Comparison of ENCODE assay signal across 17 cellular contexts in the genomic region with DNA sequence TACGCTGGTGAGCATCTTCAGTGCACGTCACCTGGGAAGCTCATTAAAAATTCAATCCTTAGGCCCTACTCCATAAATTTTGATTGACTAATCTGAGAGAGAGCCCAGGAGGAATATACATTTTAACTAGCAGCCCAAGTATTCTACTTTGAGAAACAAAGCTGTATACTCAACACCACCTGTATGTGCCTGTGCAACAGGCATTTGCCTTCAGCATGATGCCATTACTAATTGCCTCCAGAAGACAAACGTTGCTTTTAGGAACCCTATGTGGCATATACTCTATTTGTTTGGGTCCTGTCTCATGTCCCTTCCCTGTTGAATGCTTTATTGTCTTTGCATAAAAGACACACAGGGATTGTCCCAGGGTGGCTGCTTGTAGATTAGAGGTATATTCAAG. TPM values are rescaled to one million over a fixed set of nuclear protein-coding genes. Genes with fewer than 3 reads are reported as not detected.
DNase-seq lines count a peak whose midpoint lies in the region; FAIRE-seq and TF ChIP-seq lines count a peak whose summit lies in the region.
"Had no signal": no experiment of that assay in that cellular context is flagged by ENCODE, and none has a peak within 500 bp of the region (broad histone marks: within the 10 kb centered on the region; RNA-seq: fewer than 3 reads in every experiment).

No MANE protein-coding gene starts in this region.

- no peaks in the 10 kb centered on the region for H3F3A ChIP-seq in Loucy (ENCODE audit: low read depth)

- H3K36me3 Mint-ChIP-seq in CD4-positive, alpha-beta memory T cell = peaks cover 42 to 62% of the 10 kb centered on the region in 2 donors

- H3K36me3 ChIP-seq in CD4-positive, alpha-beta memory T cell (ENCODE audit: insufficient read depth, low read length) = peaks cover 18% of the 10 kb centered on the region
- H3K36me3 ChIP-seq in Loucy (ENCODE audit: insufficient read depth, low read length) = peaks cover 33% of the 10 kb centered on the region
- H3K36me3 ChIP-seq in mesenchymal stem cell (ENCODE audit: control insufficient read depth in 1 of 2, insufficient read depth in 2 of 2, low read depth in 1 of 2, low read length in 2 of 2) = peaks cover 3 to 63% of the 10 kb centered on the region in 2 experiments

- H4K91ac ChIP-seq in mesenchymal stem cell (ENCODE audit: low read length) = no peak overlapping the region

- H3K4me3 Mint-ChIP-seq in CD4-positive, alpha-beta memory T cell = peak overlapping the region in 1 of 8 donors; percentile 3
- H3K4me3 Mint-ChIP-seq: H9 had no signal

- peaks cover 40% of the 10 kb centered on the region for H3K4me1 ChIP-seq in CD4-positive, alpha-beta memory T cell (ENCODE audit: insufficient read depth, low read length)
- H3K4me1 ChIP-seq in Loucy (ENCODE audit: insufficient read depth, low read length, poor library complexity, severe bottlenecking) (peaks cover 53% of the 10 kb centered on the region), mesenchymal stem cell (ENCODE audit: control insufficient read depth, insufficient read depth, low read depth, low read length) (no peaks in the 10 kb centered on the region)
- H3K4me1 ChIP-seq: BE2C, Caco-2 had no signal

- no peak for TF ChIP-seq CTCF in Loucy (conservative IDR thresholded peaks at IDR 0.05; ENCODE audit: low read length)

- no peaks in the 10 kb centered on the region for H3K27me3 Mint-ChIP-seq in CD4-positive, alpha-beta memory T cell

- no peak overlapping the region for H3K27ac ChIP-seq in CD4-positive, alpha-beta memory T cell (ENCODE audit: low read depth, low read length)
- H3K27ac ChIP-seq in mesenchymal stem cell (ENCODE audit: low read length, poor library complexity, severe bottlenecking) = no peak overlapping the region
- H3K27ac ChIP-seq: KMS-11 had no signal

- H2AFZ ChIP-seq in Loucy (ENCODE audit: low read length) = no peak overlapping the region
- no peak overlapping the region for H2AFZ ChIP-seq in mesenchymal stem cell (ENCODE audit: low read depth, low read length)

- H3K9me3 ChIP-seq in CD4-positive, alpha-beta memory T cell (ENCODE audit: control insufficient read depth in 1 of 2, low read length in 2 of 2) = no peaks in the 10 kb centered on the region
- no peaks in the 10 kb centered on the region for H3K9me3 ChIP-seq in Loucy (ENCODE audit: insufficient read depth, low read depth, low read length)
- H3K9me3 ChIP-seq in mesenchymal stem cell (ENCODE audit: control insufficient read depth, low read length) = no peaks in the 10 kb centered on the region
- H3K9me3 ChIP-seq: BE2C, Caco-2 had no signal

- H3K79me1 ChIP-seq in mesenchymal stem cell (replicated peaks; ENCODE audit: low read length, poor library complexity, severe bottlenecking) = peaks cover 14% of the 10 kb centered on the region

- TF ChIP-seq POLR2A in GM12891 (IDR thresholded peaks at IDR 0.05; ENCODE audit: low read depth, low read length) = no peak

- H2BK15ac ChIP-seq in mesenchymal stem cell (ENCODE audit: low read depth, poor library complexity, severe bottlenecking) = no peak overlapping the region

- H2BK5ac ChIP-seq in mesenchymal stem cell (ENCODE audit: low read depth, low read length, poor library complexity, severe bottlenecking) = no peak overlapping the region

- no peak overlapping the region for H3K14ac ChIP-seq in mesenchymal stem cell (ENCODE audit: low read length in 2 of 2)

- no peak overlapping the region for H2BK120ac ChIP-seq in mesenchymal stem cell (ENCODE audit: low read depth, low read length)

- no peak overlapping the region for H2BK12ac ChIP-seq in mesenchymal stem cell (ENCODE audit: low read length in 2 of 2)

- H3K79me2 ChIP-seq in Loucy (ENCODE audit: insufficient read depth, low read length) = peaks cover 23% of the 10 kb centered on the region

- peaks cover 45 to 68% (median 55%) of the 10 kb centered on the region in 4 donors for H3K4me1 Mint-ChIP-seq in CD4-positive, alpha-beta memory T cell
- H3K4me1 Mint-ChIP-seq: H9 had no signal

- peak; percentile 77 for FAIRE-seq in GM12891 (lab: Jason Lieb, UNC)
- FAIRE-seq: GM12892, GM18507, H1 had no signal

- no peaks in the 10 kb centered on the region for H3K27me3 ChIP-seq in CD4-positive, alpha-beta memory T cell (ENCODE audit: insufficient read depth, low read length)
- no peaks in the 10 kb centered on the region for H3K27me3 ChIP-seq in Loucy (ENCODE audit: insufficient read depth, low read length, poor library complexity, severe bottlenecking)
- no peaks in the 10 kb centered on the region for H3K27me3 ChIP-seq in mesenchymal stem cell (ENCODE audit: control insufficient read depth in 1 of 2, insufficient read depth in 1 of 2, low read length in 2 of 2)
- H3K27me3 ChIP-seq: BE2C had no signal

- H3K18ac ChIP-seq in mesenchymal stem cell (ENCODE audit: low read depth in 1 of 2, low read length in 2 of 2) = no peak overlapping the region

- CTCF ChIA-PET in CD4-positive, alpha-beta memory T cell (lab: Charles Lee; ENCODE audit: partially characterized antibody) = interaction anchor here (0.6 kb wide), 1 partner anchor 718 kb away, joined by 4 read pairs; no protein-coding TSS in a partner anchor

- no peak overlapping the region for H2AK5ac ChIP-seq in mesenchymal stem cell (ENCODE audit: low read length, severe bottlenecking)

- no peak overlapping the region for H3K9ac ChIP-seq in Loucy (ENCODE audit: low read depth, low read length, poor library complexity, severe bottlenecking)
- no peak overlapping the region for H3K9ac ChIP-seq in mesenchymal stem cell (ENCODE audit: low read length)
- H3K9ac ChIP-seq: KMS-11 had no signal

- no peaks in the 10 kb centered on the region for H3K9me2 ChIP-seq in Loucy (replicated peaks; ENCODE audit: low read depth, low read length)

- H4K20me1 ChIP-seq in Loucy (ENCODE audit: insufficient read depth, low read length, poor library complexity, severe bottlenecking) = no peaks in the 10 kb centered on the region

- peak overlapping the region; percentile 67 for H4K8ac ChIP-seq in mesenchymal stem cell (ENCODE audit: low read length)

- intact Hi-C loops in CD4-positive, alpha-beta memory T cell (cut with micrococcal nuclease) = no loop called here

- no peak overlapping the region for H3K23ac ChIP-seq in mesenchymal stem cell (ENCODE audit: low read length in 2 of 2)

- POLR2A ChIA-PET in CD4-positive, alpha-beta memory T cell (lab: Charles Lee; ENCODE audit: partially characterized antibody) = no interaction called here

- H3K4me3 ChIP-seq in CD4-positive, alpha-beta memory T cell (ENCODE audit: low read length in 2 of 2) = no peak overlapping the region
- H3K4me3 ChIP-seq in Loucy (ENCODE audit: low read length, poor library complexity, severe bottlenecking) (no peak overlapping the region), mesenchymal stem cell (ENCODE audit: insufficient read depth in 1 of 2, low read depth in 1 of 2, low read length in 2 of 2) (no peak overlapping the region)

- WGBS in mesenchymal stem cell = 93% methylated on average over 3 of the region's 3 CpGs

- H3K27ac Mint-ChIP-seq in CD4-positive, alpha-beta memory T cell = peak overlapping the region in 4 of 7 donors; percentile 19 to 63 (median 45)
- H3K27ac Mint-ChIP-seq: H9 had no signal

- H3K9me3 Mint-ChIP-seq in CD4-positive, alpha-beta memory T cell = no peaks in the 10 kb centered on the region
- H3K9me3 Mint-ChIP-seq: H9 had no signal

- no peak for DNase-seq in CD4-positive, alpha-beta memory T cell
- no peak for DNase-seq in GM12891 (ENCODE audit: insufficient read length, low spot score)
- no peak for DNase-seq in mesenchymal stem cell
- DNase-seq in activated naive CD4-positive, alpha-beta T cell treated with Interleukin-2 at 50 U/mL for 16 hours = no peak
- no peak for DNase-seq in MV-4-11 (lab: John Stamatoyannopoulos, UW)
- DNase-seq in effector CD8-positive, alpha-beta T cell (lab: John Stamatoyannopoulos, UW) = no peak
- no peak for DNase-seq in NCI-H1930 (lab: John Stamatoyannopoulos, UW)
- DNase-seq: ACHN, BE2C, C1 segment of cervical spinal cord, Caco-2, H9 had no signal

- H3K4ac ChIP-seq in mesenchymal stem cell (ENCODE audit: low read depth in 1 of 2, low read length in 2 of 2) = no peak overlapping the region

- H3K4me2 ChIP-seq in Loucy (ENCODE audit: low read depth, low read length, poor library complexity, severe bottlenecking) (peak overlapping the region; percentile 93), mesenchymal stem cell (ENCODE audit: low read length, poor library complexity, severe bottlenecking) (no peak overlapping the region)
- H3K4me2 ChIP-seq: KMS-11 had no signal

TF ChIP-seq in GM12891, 5 proteins besides CTCF, POLR2A, EP300 and RAD21:
- TF ChIP-seq TAF1 (IDR thresholded peaks at IDR 0.05; ENCODE audit: low read depth, low read length) (no peak), POLR2AphosphoS5 (IDR thresholded peaks at IDR 0.05; ENCODE audit: low read depth, low read length) (no peak), SPI1 (IDR thresholded peaks at IDR 0.05; ENCODE audit: low read depth, low read length) (no peak), PAX5 (IDR thresholded peaks at IDR 0.05; ENCODE audit: insufficient read depth, low read length, severe bottlenecking) (no peak), POU2F2 (IDR thresholded peaks at IDR 0.05; ENCODE audit: low read depth, low read length) (no peak)
TF ChIP-seq in GM12891: peak in this region for 0.

RNA-seq across cellular contexts. Expression of a gene that starts 7.7 kb away (rescaled TPM):
- total RNA-seq in CD4-positive, alpha-beta memory T cell = 10 to 100 TPM; 28.1 TPM
- 10 to 100 TPM; 23.8 to 31.9 TPM for polyA plus RNA-seq in CD4-positive, alpha-beta memory T cell
- polyA plus RNA-seq in GM12891 (2012; ENCODE audit: low read depth, missing spikeins) = 3.8 TPM
- 3.8 TPM for polyA plus RNA-seq in mesenchymal stem cell (2013, experiment 1 of 2)
- 4.2 TPM for polyA plus RNA-seq in mesenchymal stem cell (2013, experiment 2 of 2)
- total RNA-seq: H1 had no signal

RNA-seq across cellular contexts. Expression of a gene that starts 7.7 kb away (rescaled TPM):
- total RNA-seq in CD4-positive, alpha-beta memory T cell = 1 to 10 TPM; 5.3 to 6.2 TPM
- 1 to 10 TPM; 1.9 to 3.8 TPM for polyA plus RNA-seq in CD4-positive, alpha-beta memory T cell
- polyA plus RNA-seq in GM12891 (2012; ENCODE audit: low read depth, missing spikeins) = 0.45 TPM
- polyA plus RNA-seq in mesenchymal stem cell (2013, experiment 1 of 2) = 2.4 TPM
- polyA plus RNA-seq in mesenchymal stem cell (2013, experiment 2 of 2) = 3.2 TPM
- total RNA-seq: H1 had no signal
